ENCODE assay signal across 6 cellular contexts in genomic region chr6:161522286-161522685, GRCh38.
"Had no signal": no experiment of that assay in that cellular context is flagged by ENCODE, and none has a peak within 500 bp of the region (broad histone marks: within the 10 kb centered on the region; RNA-seq: fewer than 3 reads in every experiment).

No MANE protein-coding gene starts in this region.

- H3K27ac ChIP-seq: GM23248, HL-60 had no signal

- H3K9ac ChIP-seq: GM23248 had no signal

- H2AFZ ChIP-seq: GM23248 had no signal

- H3K36me3 ChIP-seq: HAP-1 had no signal

- H3K4me3 ChIP-seq: GM23248, HAP-1 had no signal

- H3K4me1 ChIP-seq: HAP-1 had no signal

- DNase-seq: GM23248, GOT3, H7, HFFc6 had no signal
